ENCODE assay signal across 8 cellular contexts in the genomic region with DNA sequence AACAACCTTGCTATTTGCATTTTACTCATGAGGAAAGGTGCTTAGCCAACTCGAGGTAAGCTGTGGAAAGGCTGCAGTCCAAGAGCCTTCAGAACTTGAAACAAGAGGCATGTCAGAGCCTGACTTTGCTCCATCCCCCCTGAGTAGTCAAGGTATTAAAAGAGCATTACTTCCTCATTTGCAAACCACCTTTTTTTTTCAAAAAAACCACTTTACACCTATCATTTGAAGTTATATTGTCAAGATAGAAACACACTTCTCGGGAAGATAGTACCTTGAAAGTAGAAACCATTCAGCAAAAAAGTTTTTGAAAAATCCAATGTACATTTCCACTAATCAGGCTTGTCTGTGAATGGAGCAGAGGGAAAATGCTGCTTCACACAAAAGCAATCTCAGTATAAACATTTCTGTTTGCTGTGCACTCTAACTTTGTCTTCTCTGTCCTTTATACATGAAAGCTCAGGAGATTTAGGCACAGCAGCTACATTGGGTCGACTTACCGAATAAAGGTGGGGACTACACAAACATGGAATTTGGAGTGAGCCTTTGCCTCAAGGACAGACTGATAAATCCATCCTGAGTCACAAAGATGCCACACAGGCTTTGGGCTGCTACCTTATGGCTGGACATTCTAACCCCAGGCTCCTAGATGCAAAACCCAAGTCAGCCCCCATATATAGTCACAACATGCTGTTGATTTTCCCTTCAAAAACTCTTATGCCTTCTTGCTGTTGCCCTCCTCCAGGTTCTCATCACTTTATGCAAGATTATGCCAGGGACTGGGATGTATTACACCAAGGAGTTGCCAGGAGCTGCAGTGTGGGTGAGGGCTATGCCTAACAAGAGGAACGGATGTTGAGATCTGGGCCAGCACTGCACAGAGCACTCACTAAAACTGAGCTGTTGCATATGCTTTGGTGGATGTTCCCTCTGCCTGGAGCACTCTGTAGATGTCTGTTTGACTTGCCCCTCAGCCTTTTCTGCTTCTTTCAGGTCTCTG. TPM values are rescaled to one million over a fixed set of nuclear protein-coding genes. Genes with fewer than 3 reads are reported as not detected.
DNase-seq lines count a peak whose midpoint lies in the region; ATAC-seq, FAIRE-seq and TF ChIP-seq lines count a peak whose summit lies in the region.

No MANE protein-coding gene starts in this region.

- no peak overlapping the region for H2AFZ ChIP-seq in smooth muscle cell (ENCODE audit: low read depth)

- H3K27ac ChIP-seq in breast epithelium = peak overlapping the region; percentile 64 to 81
- peak overlapping the region; percentile 28 to 76 (median 74) for H3K27ac ChIP-seq in upper lobe of left lung
- H3K27ac ChIP-seq in smooth muscle cell (ENCODE audit: low read depth) = no peak overlapping the region

- H4K20me1 ChIP-seq in smooth muscle cell (ENCODE audit: low read depth) = no peaks in the 10 kb centered on the region

- peak; percentile 45 for DNase-seq in activated naive CD4-positive, alpha-beta T cell treated with anti-CD3 and anti-CD28 coated beads for 36 hours
- no peak for DNase-seq in activated naive CD4-positive, alpha-beta T cell treated with anti-CD3 and anti-CD28 coated beads, Interleukin-2, amount 50 U/mL, for 16 hours
- DNase-seq in breast epithelium (ENCODE audit: low spot score in 2 of 2) = no peak
- peak in 1 of 2 donors; percentile 62 for DNase-seq in upper lobe of left lung
- no peak for DNase-seq in smooth muscle cell (lab: John Stamatoyannopoulos, UW; ENCODE audit: unreplicated experiment)
- no peak for DNase-seq in epidermal melanocyte (ENCODE audit: insufficient read length, low spot score)
- no peak for DNase-seq in H54 (ENCODE audit: insufficient read length, low spot score)

- H3K79me2 ChIP-seq in smooth muscle cell (ENCODE audit: low read depth) = no peaks in the 10 kb centered on the region

- no peaks in the 10 kb centered on the region for H3K27me3 Mint-ChIP-seq in activated naive CD4-positive, alpha-beta T cell treated with anti-CD3 and anti-CD28 coated beads for 36 hours (ENCODE audit: low read depth)

- H3K9me3 ChIP-seq in breast epithelium (no peaks in the 10 kb centered on the region), upper lobe of left lung (no peaks in the 10 kb centered on the region), smooth muscle cell (replicated peaks; ENCODE audit: low read depth) (no peaks in the 10 kb centered on the region)

- no peak overlapping the region for H3K9ac ChIP-seq in smooth muscle cell (ENCODE audit: low read depth)

- peaks cover 87% of the 10 kb centered on the region for H3K4me1 Mint-ChIP-seq in activated naive CD4-positive, alpha-beta T cell treated with anti-CD3 and anti-CD28 coated beads for 36 hours (ENCODE audit: low read depth)

- ATAC-seq in HG03135 (IDR thresholded peaks at IDR 0.05; ENCODE audit: unreplicated experiment) (peak; percentile 37), upper lobe of left lung (ENCODE audit: low FRiP score in 2 of 2) (no peak)

- H3K36me3 ChIP-seq in breast epithelium (no peaks in the 10 kb centered on the region), upper lobe of left lung (no peaks in the 10 kb centered on the region), smooth muscle cell (ENCODE audit: low read depth) (no peaks in the 10 kb centered on the region)

- peaks cover 26% of the 10 kb centered on the region for H3F3A ChIP-seq in smooth muscle cell (ENCODE audit: low read depth)

- H3K27me3 ChIP-seq in breast epithelium (no peaks in the 10 kb centered on the region), upper lobe of left lung (no peaks in the 10 kb centered on the region), smooth muscle cell (ENCODE audit: low read depth) (no peaks in the 10 kb centered on the region)

- WGBS in upper lobe of left lung, 2 donors = 43 to 54% methylated on average over 4 to 5 of the region's 5 CpGs
- WGBS in smooth muscle cell (ENCODE audit: low lambda C conversion rate) = 64% methylated on average over 5 of the region's 5 CpGs

- no peak overlapping the region for H3K4me2 ChIP-seq in smooth muscle cell

- intact Hi-C loops in activated naive CD4-positive, alpha-beta T cell treated with anti-CD3 and anti-CD28 coated beads for 36 hours (cut with micrococcal nuclease) = no loop called here
- intact Hi-C loops in breast epithelium (cut with DNase I; ENCODE audit: low total_unique reads) = no loop called here

- TF ChIP-seq POLR2A in breast epithelium (IDR thresholded peaks at IDR 0.05) = no peak
- no peak for TF ChIP-seq POLR2A in upper lobe of left lung (IDR thresholded peaks at IDR 0.05)
- no peak for TF ChIP-seq POLR2A in H54 (IDR thresholded peaks at IDR 0.05; ENCODE audit: low read depth, low read length)

- H3K4me1 ChIP-seq in breast epithelium (peaks cover 11 to 16% of the 10 kb centered on the region in 2 donors), upper lobe of left lung (peaks cover 26 to 34% (median 32%) of the 10 kb centered on the region in 4 donors), smooth muscle cell (ENCODE audit: low read depth) (peaks cover 38% of the 10 kb centered on the region)

- H3K27ac Mint-ChIP-seq in activated naive CD4-positive, alpha-beta T cell treated with anti-CD3 and anti-CD28 coated beads for 36 hours = peak overlapping the region; percentile 65

- H3K4me3 Mint-ChIP-seq in activated naive CD4-positive, alpha-beta T cell treated with anti-CD3 and anti-CD28 coated beads for 36 hours = peak overlapping the region; percentile 51

- CTCF ChIA-PET in activated naive CD4-positive, alpha-beta T cell treated with anti-CD3 and anti-CD28 coated beads for 36 hours (lab: Charles Lee) = interaction anchor here (0.6 to 3.0 kb wide), 5 partner anchors 7 to 104 kb away, joined by 3 to 17 read pairs (median 4); no protein-coding TSS in a partner anchor

- TF ChIP-seq CTCF in breast epithelium (IDR thresholded peaks at IDR 0.05) (no peak), upper lobe of left lung (IDR thresholded peaks at IDR 0.05) (no peak), smooth muscle cell (IDR thresholded peaks at IDR 0.05; ENCODE audit: borderline replicate concordance, insufficient read depth, poor library complexity, severe bottlenecking) (no peak)

- no peaks in the 10 kb centered on the region for H3K36me3 Mint-ChIP-seq in activated naive CD4-positive, alpha-beta T cell treated with anti-CD3 and anti-CD28 coated beads for 36 hours (ENCODE audit: low read depth)

- H3K4me3 ChIP-seq in breast epithelium (peak overlapping the region in 2 of 3 donors; percentile 31 to 34), upper lobe of left lung (peak overlapping the region in 1 of 4 donors; percentile 11), smooth muscle cell (no peak overlapping the region)

- no peak for FAIRE-seq in H54 (lab: Jason Lieb, UNC)

- no peaks in the 10 kb centered on the region for H3K9me3 Mint-ChIP-seq in activated naive CD4-positive, alpha-beta T cell treated with anti-CD3 and anti-CD28 coated beads for 36 hours

- TF ChIP-seq EP300 in upper lobe of left lung (IDR thresholded peaks at IDR 0.05) = no peak

RNA-seq across cellular contexts. Expression of a gene that starts 41.4 kb away (rescaled TPM):
- 10 to 100 TPM; 65.8 to 65.9 TPM for total RNA-seq in activated naive CD4-positive, alpha-beta T cell treated with anti-CD3 and anti-CD28 coated beads for 36 hours
- total RNA-seq in breast epithelium (10 to 100 TPM; 19.4 to 68.5 (median 36.7) TPM), upper lobe of left lung (10 to 100 TPM; 42.7 to 96.9 (median 62.0) TPM), smooth muscle cell (46.2 and 55.9 TPM in 2 replicates)
- 33.6 and 39.9 TPM in 2 replicates for polyA plus RNA-seq in smooth muscle cell
